Comparison of ENCODE assay signal across 18 cellular contexts in the genomic region with DNA sequence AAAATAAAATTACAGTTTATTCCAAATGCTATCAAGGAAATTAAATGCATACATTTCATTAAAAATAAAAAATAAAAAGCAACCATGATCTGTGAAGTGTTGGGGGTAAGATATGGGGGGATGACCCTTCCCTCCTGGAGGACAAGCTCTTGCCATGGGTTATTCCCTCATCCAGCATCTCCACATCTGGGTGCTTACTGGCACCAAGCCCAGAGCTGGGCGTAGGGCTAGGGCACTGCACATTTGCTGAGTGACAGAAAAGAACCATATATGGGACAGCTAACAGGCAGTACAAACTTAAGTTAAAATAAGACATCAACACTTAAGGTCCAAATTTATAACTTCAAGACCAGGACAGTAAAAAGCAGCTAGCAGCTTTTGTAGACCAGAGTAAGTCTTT. TPM values are rescaled to one million over a fixed set of nuclear protein-coding genes. Genes with fewer than 3 reads are reported as not detected.
DNase-seq lines count a peak whose midpoint lies in the region; ATAC-seq and TF ChIP-seq lines count a peak whose summit lies in the region.
"Had no signal": no experiment of that assay in that cellular context is flagged by ENCODE, and none has a peak within 500 bp of the region (broad histone marks: within the 10 kb centered on the region; RNA-seq: fewer than 3 reads in every experiment).

No MANE protein-coding gene starts in this region.

- H2BK20ac ChIP-seq in H9 (ENCODE audit: low read depth, low read length, poor library complexity, severe bottlenecking): no peak overlapping the region

- H3K36me3 Mint-ChIP-seq in H9 (ENCODE audit: insufficient read depth in 1 of 3, low read depth in 3 of 3): peaks cover 0 to 4% (median 3%) of the 10 kb centered on the region in 3 experiments; a peak in 4 of 7 replicates

- no peak overlapping the region for H3K18ac ChIP-seq in H9 (ENCODE audit: insufficient read length, low read depth, low read length)

- H3K9me3 ChIP-seq in H9 (ENCODE audit: control insufficient read depth, low read depth, low read length): no peaks in the 10 kb centered on the region
- no peaks in the 10 kb centered on the region for H3K9me3 ChIP-seq in sigmoid colon
- H3K9me3 ChIP-seq: BLaER1 treated with 17β-estradiol and CSF1 and Interleukin-3, amounts not matched to agents 10 nM and 100 nM; left lung had no signal

- peaks cover 7% of the 10 kb centered on the region for H3K79me1 ChIP-seq in H9 (ENCODE audit: insufficient read depth, low read depth, low read length, poor library complexity, severe bottlenecking)

- no peak overlapping the region for H3K9ac ChIP-seq in H9 (ENCODE audit: extremely low read depth, insufficient read length, low read length)
- H3K9ac ChIP-seq: BLaER1 treated with 17β-estradiol and CSF1 and Interleukin-3, amounts not matched to agents 10 nM and 100 nM; KMS-11 had no signal

- H3K4me1 ChIP-seq in H9 (ENCODE audit: insufficient read depth, low read length) (peaks cover 12% of the 10 kb centered on the region), sigmoid colon (peaks cover 0 to 100% (median 99%) of the 10 kb centered on the region in 4 donors)

- H4K8ac ChIP-seq in H9 (replicated peaks; ENCODE audit: insufficient read length, low read depth, low read length): no peak overlapping the region

- no peak overlapping the region for H2BK12ac ChIP-seq in H9 (ENCODE audit: insufficient read length, low read depth, low read length)

- peaks cover 58% of the 10 kb centered on the region for H3K79me2 ChIP-seq in H9 (ENCODE audit: insufficient read depth, low read length)

- no peak overlapping the region for H2BK5ac ChIP-seq in H9 (ENCODE audit: insufficient read length, low read length)

- no peak overlapping the region for H3K27ac ChIP-seq in H9 (ENCODE audit: insufficient read length, low read depth, low read length)
- H3K27ac ChIP-seq in sigmoid colon: peak overlapping the region; percentile 74 to 93 (median 84)
- H3K27ac ChIP-seq: BLaER1 treated with 17β-estradiol and CSF1 and Interleukin-3, amounts not matched to agents 10 nM and 100 nM; KMS-11 had no signal

- H3K14ac ChIP-seq in H9 (ENCODE audit: insufficient read depth, low read length): no peak overlapping the region

- H2AFZ ChIP-seq in H9 (ENCODE audit: low read length): no peak overlapping the region

- ATAC-seq in left cardiac atrium (peak; percentile 11 to 47), HG02678 (IDR thresholded peaks at IDR 0.05; ENCODE audit: unreplicated experiment) (no peak), GM18909 (IDR thresholded peaks at IDR 0.05; ENCODE audit: poor library complexity, unreplicated experiment) (no peak)
- ATAC-seq: activated naive CD8-positive, alpha-beta T cell treated with anti-CD3 and anti-CD28 coated beads, Interleukin-2, amount 50 U/mL, for 24 hours had no signal

- WGBS in H9 (ENCODE audit: extremely low coverage, insufficient read length, low lambda C conversion rate): no CpG with 5 or more reads among the region's 1 CpG
- WGBS in sigmoid colon, 2 donors: 19 to 69% methylated on average over 1 of the region's 1 CpG

- H3T11ph ChIP-seq in H9 (ENCODE audit: low read length): no peak overlapping the region

- TF ChIP-seq EP300 in sigmoid colon (IDR thresholded peaks at IDR 0.05): no peak

- H3K4me3 ChIP-seq in sigmoid colon: no peak overlapping the region
- H3K4me3 ChIP-seq: BLaER1 treated with 17β-estradiol and CSF1 and Interleukin-3, amounts not matched to agents 10 nM and 100 nM; left lung had no signal

- H3K27ac Mint-ChIP-seq in H9: peak overlapping the region in 2 of 3 experiments; percentile 8 to 23; a peak in 1 of 7 replicates
- H3K27ac Mint-ChIP-seq: activated naive CD8-positive, alpha-beta T cell treated with anti-CD3 and anti-CD28 coated beads, Interleukin-2, amount 50 U/mL, for 24 hours; activated T-helper 1 cell treated with anti-CD3 and anti-CD28 coated beads, Interleukin-12 subunit alpha, Interleukin-12 subunit beta, Interleukin-2, Interleukin-4 antibody, amounts not matched to agents 30 ng/mL and 10 ng/mL and 1 ng/mL, durations not matched to agents 14 hours and 24 hours and 36 hours; T-helper 1 cell treated with Interleukin-12 subunit alpha and Interleukin-12 subunit beta and Interleukin-4 antibody, amounts not matched to agents 30 μg/mL and 1 μg/mL, for 36 hours had no signal

- H3K4me3 Mint-ChIP-seq in H9: no peak overlapping the region
- H3K4me3 Mint-ChIP-seq: activated naive CD8-positive, alpha-beta T cell treated with anti-CD3 and anti-CD28 coated beads, Interleukin-2, amount 50 U/mL, for 24 hours; activated T-helper 1 cell treated with anti-CD3 and anti-CD28 coated beads, Interleukin-12 subunit alpha, Interleukin-12 subunit beta, Interleukin-2, Interleukin-4 antibody, amounts not matched to agents 30 ng/mL and 10 ng/mL and 1 ng/mL, durations not matched to agents 14 hours and 24 hours and 36 hours; T-helper 1 cell treated with Interleukin-12 subunit alpha and Interleukin-12 subunit beta and Interleukin-4 antibody, amounts not matched to agents 30 μg/mL and 1 μg/mL, for 36 hours had no signal

- H3K9me3 Mint-ChIP-seq in H9: no peaks in the 10 kb centered on the region
- H3K9me3 Mint-ChIP-seq: activated naive CD8-positive, alpha-beta T cell treated with anti-CD3 and anti-CD28 coated beads, Interleukin-2, amount 50 U/mL, for 24 hours; activated T-helper 1 cell treated with anti-CD3 and anti-CD28 coated beads, Interleukin-12 subunit alpha, Interleukin-12 subunit beta, Interleukin-2, Interleukin-4 antibody, amounts not matched to agents 30 ng/mL and 10 ng/mL and 1 ng/mL, durations not matched to agents 14 hours and 24 hours and 36 hours; T-helper 1 cell treated with Interleukin-12 subunit alpha and Interleukin-12 subunit beta and Interleukin-4 antibody, amounts not matched to agents 30 μg/mL and 1 μg/mL, for 36 hours had no signal

- H3K23me2 ChIP-seq in H9 (ENCODE audit: insufficient read length, low read depth, low read length, poor library complexity, severe bottlenecking): no peaks in the 10 kb centered on the region

- no peak overlapping the region for H2BK120ac ChIP-seq in H9 (ENCODE audit: low read depth, low read length, poor library complexity, severe bottlenecking)

- no peak overlapping the region for H2AK5ac ChIP-seq in H9 (ENCODE audit: insufficient read length, low read length)

- no peak overlapping the region for H3K23ac ChIP-seq in H9 (ENCODE audit: insufficient read length, low read depth, low read length)

- DNase-seq in H9 (no peak), NCI-H69 (lab: John Stamatoyannopoulos, UW) (peak; percentile 47), left cardiac atrium (no peak), sigmoid colon (peak; percentile 75), germinal center (ENCODE audit: low spot score) (no peak)
- DNase-seq in stimulated activated CD4-positive, alpha-beta T cell treated with anti-CD3 and anti-CD28 coated beads, Interleukin-4, amount 100 ng/mL, for 1 hour: no peak
- DNase-seq: activated naive CD8-positive, alpha-beta T cell treated with anti-CD3 and anti-CD28 coated beads, Interleukin-2, amount 50 U/mL, for 24 hours; central memory CD4-positive, alpha-beta T cell; left lung; NCI-H1417; NCI-H2227 treated with DMSO at 0.1 percent for 48 hours; stimulated activated CD4-positive, alpha-beta T cell treated with anti-CD3 and anti-CD28 coated beads, Interleukin-4, amount 100 ng/mL, for 4 hours had no signal

- H3K27me3 ChIP-seq in H9 (ENCODE audit: insufficient read depth, low read length): no peaks in the 10 kb centered on the region
- no peaks in the 10 kb centered on the region for H3K27me3 ChIP-seq in sigmoid colon
- H3K27me3 ChIP-seq: BLaER1 treated with 17β-estradiol and CSF1 and Interleukin-3, amounts not matched to agents 10 nM and 100 nM; left lung had no signal

- no peak overlapping the region for H4K91ac ChIP-seq in H9 (ENCODE audit: insufficient read length, low read depth, low read length)

- H3K4me1 Mint-ChIP-seq in H9: peaks cover 77% of the 10 kb centered on the region in 2 experiments

- TF ChIP-seq CTCF in H9 (conservative IDR thresholded peaks at IDR 0.05) (no peak), sigmoid colon (IDR thresholded peaks at IDR 0.05) (no peak)

- no peak overlapping the region for H4K5ac ChIP-seq in H9 (ENCODE audit: insufficient read length, low read depth, low read length)

- no peak overlapping the region for H2BK15ac ChIP-seq in H9 (ENCODE audit: low read depth, low read length)

- H4K20me1 ChIP-seq in H9 (ENCODE audit: control insufficient read depth, insufficient read depth, insufficient read length): no peaks in the 10 kb centered on the region

- no peak overlapping the region for H3K56ac ChIP-seq in H9 (ENCODE audit: insufficient read length, low read depth, low read length)

- no peaks in the 10 kb centered on the region for H3K27me3 Mint-ChIP-seq in H9 (ENCODE audit: low read depth)
- H3K27me3 Mint-ChIP-seq: activated naive CD8-positive, alpha-beta T cell treated with anti-CD3 and anti-CD28 coated beads, Interleukin-2, amount 50 U/mL, for 24 hours had no signal

- no peaks in the 10 kb centered on the region for H3K36me3 ChIP-seq in sigmoid colon
- H3K36me3 ChIP-seq: left lung had no signal

- intact Hi-C loops in left cardiac atrium (cut with DNase I): no loop called here
- intact Hi-C loops in sigmoid colon (cut with DNase I): no loop called here

- no peak for TF ChIP-seq POLR2A in sigmoid colon (IDR thresholded peaks at IDR 0.05)

- no peak overlapping the region for H3K4me2 ChIP-seq in H9 (ENCODE audit: insufficient read depth, insufficient read length, low read length)
- H3K4me2 ChIP-seq: BLaER1 treated with 17β-estradiol and CSF1 and Interleukin-3, amounts not matched to agents 10 nM and 100 nM; KMS-11 had no signal

- no peak overlapping the region for H3K4ac ChIP-seq in H9 (ENCODE audit: low read depth, low read length)

RNA-seq across cellular contexts. Expression of a gene that starts 10.2 kb away (rescaled TPM):
- 58.4 and 59.0 TPM in 2 replicates for total RNA-seq in H9 (2021)
- total RNA-seq in left cardiac atrium: 10 to 100 TPM; 21.0 to 24.3 TPM
- total RNA-seq in sigmoid colon: 10 to 100 TPM; 59.2 to 97.5 (median 62.2) TPM
- polyA plus RNA-seq in sigmoid colon: 10 to 100 TPM; 12.6 to 23.5 (median 19.4) TPM

Comparison
In these comparisons a context has a peak if more than half of its experiments do, and no peak if none do; other contexts are left out.
1. DNase-seq: peak in NCI-H69 (single experiment) and sigmoid colon (single experiment); none in H9 (single experiment), left cardiac atrium (single experiment), germinal center (single experiment) and stimulated activated CD4-positive, alpha-beta T cell treated with anti-CD3 and anti-CD28 coated beads, Interleukin-4, amount 100 ng/mL, for 1 hour (single experiment).
2. ATAC-seq: peak in left cardiac atrium (2 of 2); none in HG02678 (single experiment) and GM18909 (single experiment).